28 cellular contexts compared by ENCODE assay signal in the genomic region with DNA sequence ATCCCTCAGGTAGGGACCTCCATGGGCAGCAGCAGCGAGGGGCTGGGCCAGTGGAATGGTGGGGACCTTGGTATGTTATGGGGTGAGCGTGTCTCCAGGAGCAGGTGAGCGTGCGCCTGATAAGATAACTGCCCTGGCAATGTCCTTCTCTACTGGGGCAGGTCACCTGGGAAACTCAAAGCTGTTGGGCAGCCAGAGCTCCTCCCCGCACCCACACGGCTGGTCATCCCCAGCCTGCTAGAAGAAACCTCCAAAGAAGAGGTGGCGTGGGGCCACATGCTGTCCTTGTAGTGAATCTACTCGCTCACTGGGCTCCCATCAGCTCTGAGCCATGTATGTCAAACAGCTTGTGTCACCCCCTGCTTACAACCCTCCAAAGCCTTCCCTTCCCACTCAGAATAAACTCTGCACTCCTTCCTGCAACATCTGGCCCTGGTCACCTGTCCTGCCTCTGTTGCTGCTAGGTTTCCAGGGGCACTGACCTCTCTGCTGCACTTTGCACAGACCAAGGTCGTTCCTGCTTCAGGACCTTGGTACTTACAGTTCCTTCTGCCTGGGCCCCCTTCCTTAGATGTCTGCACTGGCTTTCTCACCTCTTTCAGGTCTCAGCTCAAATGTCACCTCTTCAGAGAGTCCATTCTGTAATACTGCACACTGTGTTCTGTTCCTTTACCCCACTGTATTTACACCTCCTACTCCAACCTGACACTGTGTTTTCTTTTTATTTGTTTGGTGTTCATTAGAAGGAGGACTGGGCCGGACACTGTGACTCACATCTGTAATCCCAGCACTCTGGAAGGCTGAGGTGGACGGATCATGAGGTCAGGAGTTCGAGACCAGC. TPM values are rescaled to one million over a fixed set of nuclear protein-coding genes. Genes with fewer than 3 reads are reported as not detected.
"Had no signal": no experiment of that assay in that cellular context is flagged by ENCODE, and none has a peak within 500 bp of the region (broad histone marks: within the 10 kb centered on the region; RNA-seq: fewer than 3 reads in every experiment).

No MANE protein-coding gene starts in this region.

- ATAC-seq: activated CD8-positive, alpha-beta memory T cell treated with anti-CD3 and anti-CD28 coated beads, Interleukin-2, amount 10 ng/mL, durations not matched to agents 7 days and 5 days; gastrocnemius medialis; psoas muscle; right cardiac atrium; stimulated activated naive CD8-positive, alpha-beta T cell treated with anti-CD3 and anti-CD28 coated beads, Interleukin-15, amount 100 ng/mL, for 72 hours; T-cell had no signal

- DNase-seq: activated B cell treated with CpG ODN at 0.5 μM for 24 hours; activated CD4-positive, alpha-beta memory T cell treated with anti-CD3 and anti-CD28 coated beads, Interleukin-2, amount 10 ng/mL, durations not matched to agents 7 days and 5 days; activated CD4-positive, alpha-beta T cell treated with anti-CD3 and anti-CD28 coated beads for 4 hours; activated CD8-positive, alpha-beta memory T cell treated with anti-CD3 and anti-CD28 coated beads, Interleukin-2, amount 10 ng/mL, durations not matched to agents 7 days and 5 days; activated effector memory CD4-positive, alpha-beta T cell treated with Interleukin-2 at 50 U/mL for 16 hours; activated T-cell treated with anti-CD3 and anti-CD28 coated beads, Interleukin-2, amount 50 U/mL, for 1 hour; effector CD4-positive, alpha-beta T cell; gastrocnemius medialis; heart left ventricle; left ventricle myocardium inferior; mammary epithelial cell; psoas muscle; right cardiac atrium; stimulated activated CD4-positive, alpha-beta T cell treated with anti-CD3 and anti-CD28 coated beads, Interleukin-15, amount 100 ng/mL, for 24 hours; stimulated activated CD4-positive, alpha-beta T cell treated with anti-CD3 and anti-CD28 coated beads, Interleukin-2, amount 100 ng/mL, for 48 hours; stimulated activated naive CD8-positive, alpha-beta T cell treated with anti-CD3 and anti-CD28 coated beads, Interleukin-15, amount 100 ng/mL, for 72 hours; T-cell; trophoblast cell had no signal

- H3K4me3 ChIP-seq: adrenal gland, gastrocnemius medialis, heart left ventricle, left ventricle myocardium inferior, psoas muscle, skin epidermis, suprapubic skin had no signal

- H3K9me3 ChIP-seq: adrenal gland, gastrocnemius medialis, heart left ventricle, left ventricle myocardium inferior, psoas muscle, suprapubic skin had no signal

- H3K27ac ChIP-seq: gastrocnemius medialis, heart left ventricle, left ventricle myocardium inferior, psoas muscle, skin epidermis, suprapubic skin had no signal

- H3K4me1 ChIP-seq: gastrocnemius medialis, heart left ventricle, left ventricle myocardium inferior, psoas muscle, suprapubic skin had no signal

- FAIRE-seq: astrocyte had no signal

RNA-seq across cellular contexts. Expression of a gene that starts 1.8 kb away (rescaled TPM):
- total RNA-seq: activated B cell treated with CpG ODN at 0.5 μM for 24 hours; activated CD4-positive, alpha-beta memory T cell treated with anti-CD3 and anti-CD28 coated beads, Interleukin-2, amount 10 ng/mL, durations not matched to agents 7 days and 5 days; activated CD8-positive, alpha-beta memory T cell treated with anti-CD3 and anti-CD28 coated beads, Interleukin-2, amount 10 ng/mL, durations not matched to agents 7 days and 5 days; astrocyte; cerebellum; gastrocnemius medialis; heart left ventricle; kidney epithelial cell; left ventricle myocardium inferior; mammary epithelial cell; myocyte; neural crest cell; osteocyte; psoas muscle; right cardiac atrium; suprapubic skin; T-cell had no signal
- polyA plus RNA-seq: heart left ventricle, mammary epithelial cell, psoas muscle, right cardiac atrium had no signal

RNA-seq across cellular contexts. Expression of a gene that starts 20.7 kb away (rescaled TPM):
- total RNA-seq: activated B cell treated with CpG ODN at 0.5 μM for 24 hours; activated CD4-positive, alpha-beta memory T cell treated with anti-CD3 and anti-CD28 coated beads, Interleukin-2, amount 10 ng/mL, durations not matched to agents 7 days and 5 days; activated CD8-positive, alpha-beta memory T cell treated with anti-CD3 and anti-CD28 coated beads, Interleukin-2, amount 10 ng/mL, durations not matched to agents 7 days and 5 days; astrocyte; cerebellum; gastrocnemius medialis; heart left ventricle; kidney epithelial cell; left ventricle myocardium inferior; mammary epithelial cell; myocyte; neural crest cell; osteocyte; psoas muscle; right cardiac atrium; suprapubic skin; T-cell had no signal
- polyA plus RNA-seq: adrenal gland, esophagus, heart left ventricle, mammary epithelial cell, psoas muscle, right cardiac atrium had no signal

RNA-seq across cellular contexts. Expression of a gene that starts 32.0 kb away (rescaled TPM):
- total RNA-seq: activated B cell treated with CpG ODN at 0.5 μM for 24 hours; activated CD4-positive, alpha-beta memory T cell treated with anti-CD3 and anti-CD28 coated beads, Interleukin-2, amount 10 ng/mL, durations not matched to agents 7 days and 5 days; activated CD8-positive, alpha-beta memory T cell treated with anti-CD3 and anti-CD28 coated beads, Interleukin-2, amount 10 ng/mL, durations not matched to agents 7 days and 5 days; adrenal gland; astrocyte; cerebellum; gastrocnemius medialis; heart left ventricle; kidney epithelial cell; left ventricle myocardium inferior; mammary epithelial cell; myocyte; neural crest cell; osteocyte; psoas muscle; right cardiac atrium; T-cell had no signal
- polyA plus RNA-seq: adrenal gland, esophagus, heart left ventricle, mammary epithelial cell, psoas muscle, right cardiac atrium had no signal

RNA-seq across cellular contexts. Expression of a gene that starts 37.1 kb away (rescaled TPM):
- total RNA-seq: activated B cell treated with CpG ODN at 0.5 μM for 24 hours; activated CD4-positive, alpha-beta memory T cell treated with anti-CD3 and anti-CD28 coated beads, Interleukin-2, amount 10 ng/mL, durations not matched to agents 7 days and 5 days; activated CD8-positive, alpha-beta memory T cell treated with anti-CD3 and anti-CD28 coated beads, Interleukin-2, amount 10 ng/mL, durations not matched to agents 7 days and 5 days; adrenal gland; cerebellum; gastrocnemius medialis; heart left ventricle; kidney epithelial cell; left ventricle myocardium inferior; myocyte; osteocyte; psoas muscle; right cardiac atrium had no signal
- polyA plus RNA-seq: heart left ventricle, right cardiac atrium had no signal
